ENCODE assay signal across 26 cellular contexts in genomic region chr13:25034173-25034572, GRCh38.
"Had no signal": no experiment of that assay in that cellular context is flagged by ENCODE, and none has a peak within 500 bp of the region (broad histone marks: within the 10 kb centered on the region; RNA-seq: fewer than 3 reads in every experiment).

No MANE protein-coding gene starts in this region.

- H3K36me3 ChIP-seq: brain microvascular endothelial cell had no signal

- FAIRE-seq: astrocyte, bronchial epithelial cell, frontal cortex had no signal

- DNase-seq: activated CD4-positive, alpha-beta T cell treated with anti-CD3 and anti-CD28 coated beads for 48 hours; activated CD4-positive, alpha-beta T cell treated with anti-CD3 and anti-CD28 coated beads, Interleukin-2, amount 50 U/mL, for 1 hour; activated CD4-positive, alpha-beta T cell treated with anti-CD3 and anti-CD28 coated beads, Interleukin-2, amount 50 U/mL, for 48 hours; activated CD8-positive, alpha-beta memory T cell treated with anti-CD3 and anti-CD28 coated beads for 24 hours; activated CD8-positive, alpha-beta T cell treated with anti-CD3 and anti-CD28 coated beads for 36 hours; activated effector memory CD4-positive, alpha-beta T cell treated with Interleukin-2 at 50 U/mL for 16 hours; activated gamma-delta T cell treated with Interleukin-2 at 50 U/mL for 16 hours; activated naive CD4-positive, alpha-beta T cell treated with anti-CD3 and anti-CD28 coated beads, Interleukin-2, amount 50 U/mL, for 16 hours; activated naive CD4-positive, alpha-beta T cell treated with Interleukin-2 at 50 U/mL for 16 hours; activated T-cell treated with anti-CD3 and anti-CD28 coated beads, Interleukin-2, amount 50 U/mL, for 4 hours; amniotic stem cell; anterior cingulate cortex; brain microvascular endothelial cell; dorsolateral prefrontal cortex; effector memory CD4-positive, alpha-beta T cell; endodermal cell; foreskin fibroblast; head of caudate nucleus; T-helper 17 cell; T1000 had no signal

- H3K27me3 ChIP-seq: brain microvascular endothelial cell had no signal

- H3K27ac ChIP-seq: brain microvascular endothelial cell, coronary artery, dorsolateral prefrontal cortex had no signal

- ATAC-seq: activated CD8-positive, alpha-beta T cell treated with anti-CD3 and anti-CD28 coated beads for 36 hours; activated T-cell treated with anti-CD3 and anti-CD28 coated beads, Interleukin-2, amount 50 U/mL, for 4 hours; activated T-helper 17 cell treated with anti-CD3 and anti-CD28 coated beads, Interleukin-2, amount 50 U/mL, for 72 hours; esophagus mucosa; T-helper 17 cell had no signal

- H3K4me3 ChIP-seq: coronary artery, dorsolateral prefrontal cortex had no signal
